ENCODE assay signal across 25 cellular contexts in genomic region chr5:159650803-159651202, GRCh38.
"Had no signal": no experiment of that assay in that cellular context is flagged by ENCODE, and none has a peak within 500 bp of the region (broad histone marks: within the 10 kb centered on the region; RNA-seq: fewer than 3 reads in every experiment).

No MANE protein-coding gene starts in this region.

- H3K27ac ChIP-seq: lower lobe of right lung, pancreas, prostate gland, right lobe of liver, stomach, testis, thyroid gland, transverse colon, upper lobe of left lung, vagina had no signal

- H3K4me3 ChIP-seq: lower lobe of right lung, pancreas, prostate gland, right lobe of liver, smooth muscle cell, stomach, testis, thyroid gland, transverse colon, upper lobe of left lung, vagina had no signal

- H3K27me3 ChIP-seq: pancreas, right lobe of liver, stomach, testis, thyroid gland, transverse colon, upper lobe of left lung, vagina had no signal

- ATAC-seq: lower lobe of right lung; naive thymus-derived CD8-positive, alpha-beta T cell; pancreas; right lobe of liver; stimulated activated memory B cell treated with anti-CD40 and anti-IgM and Interleukin-4, amounts not matched to agents 10 μg/mL and 1 μg/mL and 100 μg/mL, for 72 hours; stimulated activated naive CD8-positive, alpha-beta T cell treated with anti-CD3 and anti-CD28 coated beads, Interleukin-15, Interleukin-2, amounts not matched to agents 100 U/mL and 50 U/mL, for 24 hours had no signal

- DNase-seq: hippocampal formation; kidney; lower lobe of right lung; mammary epithelial cell; mesenchymal stem cell; naive thymus-derived CD8-positive, alpha-beta T cell; nucleus accumbens; pancreas; posterior cingulate gyrus; retina; right lobe of liver; stimulated activated CD4-positive, alpha-beta T cell treated with anti-CD3 and anti-CD28 coated beads, Interleukin-1b, Interleukin-23, amount 100 ng/mL, for 48 hours; stimulated activated CD4-positive, alpha-beta T cell treated with anti-CD3 and anti-CD28 coated beads, Interleukin-2, amount 100 ng/mL, for 48 hours; stimulated activated CD4-positive, alpha-beta T cell treated with anti-CD3 and anti-CD28 coated beads, Interleukin-4, amount 100 ng/mL, for 4 hours; stimulated activated CD8-positive, alpha-beta memory T cell treated with anti-CD3 and anti-CD28 coated beads, Interleukin-4, amount 100 ng/mL, for 48 hours; stimulated activated naive CD8-positive, alpha-beta T cell treated with anti-CD3 and anti-CD28 coated beads, Interleukin-15, Interleukin-2, amounts not matched to agents 100 U/mL and 50 U/mL, for 24 hours; stomach; testis; thyroid gland; transverse colon; upper lobe of left lung had no signal

- H3K9me3 ChIP-seq: lower lobe of right lung, pancreas, prostate gland, right lobe of liver, stomach, testis, thyroid gland, transverse colon, upper lobe of left lung, vagina had no signal

- H3K36me3 ChIP-seq: lower lobe of right lung, pancreas, prostate gland, right lobe of liver, stomach, thyroid gland, transverse colon, upper lobe of left lung, vagina had no signal

- H3K4me1 ChIP-seq: lower lobe of right lung, pancreas, prostate gland, right lobe of liver, stomach, testis, thyroid gland, transverse colon, upper lobe of left lung, vagina had no signal
